In genomic region chr2:26018184-26018716, GRCh38 we compare ENCODE assay signal across 8 cellular contexts. TPM values are rescaled to one million over a fixed set of nuclear protein-coding genes. Genes with fewer than 3 reads are reported as not detected.
DNase-seq lines count a peak whose midpoint lies in the region; ATAC-seq and TF ChIP-seq lines count a peak whose summit lies in the region.

No MANE protein-coding gene starts in this region.

- peaks cover 10% of the 10 kb centered on the region for H3K4me1 Mint-ChIP-seq in glutamatergic neuron (ENCODE audit: low read depth, unreplicated experiment)

- TF ChIP-seq POLR2A in NB4 (IDR thresholded peaks at IDR 0.05; ENCODE audit: extremely low read depth, insufficient read length), result no peak

- H3K4me3 Mint-ChIP-seq in glutamatergic neuron (ENCODE audit: unreplicated experiment), result no peak overlapping the region

- H3K27ac Mint-ChIP-seq in glutamatergic neuron (ENCODE audit: unreplicated experiment), result peak overlapping the region; percentile 81

- H3K4me3 ChIP-seq in NB4 (ENCODE audit: low read depth, low read length), result no peak overlapping the region

- peaks cover 6% of the 10 kb centered on the region for H3K9me3 Mint-ChIP-seq in glutamatergic neuron (ENCODE audit: unreplicated experiment)

- H3K27me3 Mint-ChIP-seq in glutamatergic neuron (ENCODE audit: unreplicated experiment), result peaks cover 2% of the 10 kb centered on the region

- DNase-seq in NCI-H1092 treated with DMSO at 0.1 percent for 48 hours (lab: John Stamatoyannopoulos, UW) (peak; percentile 5), NCI-H1092 (lab: John Stamatoyannopoulos, UW) (no peak), NB4 (ENCODE audit: low read depth) (peak; percentile 70), glutamatergic neuron (peak; percentile 27), posterior vena cava (ENCODE audit: low spot score) (peak; percentile 90), ecto neural progenitor cell (ENCODE audit: low spot score) (no peak)
- DNase-seq in activated CD8-positive, alpha-beta memory T cell treated with anti-CD3 and anti-CD28 coated beads, Interleukin-2, amount 50 U/mL, for 48 hours, result peak; percentile 62

- ATAC-seq in HG02678 (IDR thresholded peaks at IDR 0.05; ENCODE audit: unreplicated experiment), result no peak

- no peaks in the 10 kb centered on the region for H3K36me3 Mint-ChIP-seq in glutamatergic neuron (ENCODE audit: unreplicated experiment)

- TF ChIP-seq CTCF in NB4 (IDR thresholded peaks at IDR 0.05; ENCODE audit: low read depth, low read length) (no peak), glutamatergic neuron (IDR thresholded peaks at IDR 0.05; ENCODE audit: partially characterized antibody, unreplicated experiment) (no peak)

- intact Hi-C loops in posterior vena cava (cut with DNase I), result no loop called here

RNA-seq across cellular contexts. Expression of gene RAB10, which starts 15.6 kb away (rescaled TPM):
- total RNA-seq in glutamatergic neuron (ENCODE audit: unreplicated experiment) (168 TPM), posterior vena cava (10 to 100 TPM; 86.1 to 94.6 TPM)

RNA-seq across cellular contexts. Expression of gene KIF3C, which starts 36.0 kb away (rescaled TPM):
- 210 TPM for total RNA-seq in glutamatergic neuron (ENCODE audit: unreplicated experiment)
- 10 to 100 TPM in 1 of 2 donors, 1 to 10 TPM in 1; 3.9 to 10.9 TPM for total RNA-seq in posterior vena cava

Comparison
In these comparisons a context has a peak if more than half of its experiments do, and no peak if none do; other contexts are left out.
1. DNase-seq: peak in NCI-H1092 treated with DMSO at 0.1 percent for 48 hours (single experiment), NB4 (single experiment), activated CD8-positive, alpha-beta memory T cell treated with anti-CD3 and anti-CD28 coated beads, Interleukin-2, amount 50 U/mL, for 48 hours (single experiment), glutamatergic neuron (single experiment) and posterior vena cava (single experiment); none in NCI-H1092 (single experiment) and ecto neural progenitor cell (single experiment).
2. RNA of gene KIF3C, which starts 36.0 kb away (total RNA-seq): 210 TPM in glutamatergic neuron (single experiment); 3.9 to 10.9 TPM in posterior vena cava; every median in the first group is over 10 times any median in the second.